ENCODE assay signal across 7 cellular contexts in the genomic region with DNA sequence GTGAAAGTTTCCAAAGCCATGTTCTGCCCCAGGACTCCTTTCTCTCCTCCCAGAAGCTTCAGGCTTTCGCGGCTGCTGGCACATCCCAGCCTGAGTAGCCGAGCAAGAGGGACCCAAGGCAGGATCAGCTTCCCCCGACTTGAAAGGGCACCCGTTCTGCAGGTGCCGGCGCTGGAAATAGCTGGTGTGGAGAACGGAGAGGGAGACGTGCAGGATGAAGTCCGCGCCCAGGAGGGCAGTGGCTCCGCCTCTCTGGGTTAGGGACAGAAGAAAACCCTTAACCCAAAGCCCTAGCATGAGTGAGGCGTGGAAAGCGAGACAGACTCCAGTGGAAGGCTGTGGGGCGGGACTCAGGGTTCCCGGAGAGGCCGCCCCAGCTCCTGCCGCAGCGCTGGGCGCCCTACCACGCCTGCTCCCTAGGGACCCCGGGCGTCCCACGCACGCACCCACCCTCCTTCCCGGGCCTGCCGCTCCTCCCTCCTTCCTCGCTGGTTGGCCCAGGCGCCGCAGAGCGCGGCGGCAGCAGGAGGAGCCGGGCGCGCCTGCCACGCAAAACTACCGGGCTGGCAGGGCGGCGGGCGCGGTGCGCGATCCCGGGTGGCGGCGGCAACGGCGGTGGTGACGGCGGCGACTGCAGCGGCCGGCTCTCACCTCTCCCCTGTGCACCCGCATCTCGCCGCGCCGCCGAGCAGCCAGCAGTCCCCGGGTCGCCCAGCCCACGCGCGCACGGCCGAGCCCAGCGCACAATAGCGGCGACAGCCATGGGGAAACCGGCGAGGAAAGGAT. TPM values are rescaled to one million over a fixed set of nuclear protein-coding genes. Genes with fewer than 3 reads are reported as not detected.
DNase-seq lines count a peak whose midpoint lies in the region; ATAC-seq and TF ChIP-seq lines count a peak whose summit lies in the region.

TSS of gene SLC1A1 (plus strand) at position 550 of the 786 bp plus-strand sequence. CDS start at position 762, 212 bp downstream.

- H3K27me3 Mint-ChIP-seq in T-helper 1 cell treated with Interleukin-12 subunit alpha and Interleukin-12 subunit beta and Interleukin-4 antibody, amounts not matched to agents 30 μg/mL and 1 μg/mL, for 36 hours (ENCODE audit: low read depth) = peaks cover 58% of the 10 kb centered on the region
- peaks cover 57% of the 10 kb centered on the region for H3K27me3 Mint-ChIP-seq in dendritic cell treated with granulocyte-macrophage colony-stimulating factor and Interleukin-4, amounts not matched to agents 40 ng/mL and 50 ng/mL, for 4 days

- peaks cover 36% of the 10 kb centered on the region for H3K27me3 ChIP-seq in HUES64 (ENCODE audit: insufficient read depth, low read length)
- H3K27me3 ChIP-seq in right lobe of liver = no peaks in the 10 kb centered on the region

- H3K27ac Mint-ChIP-seq in T-helper 1 cell treated with Interleukin-12 subunit alpha and Interleukin-12 subunit beta and Interleukin-4 antibody, amounts not matched to agents 30 μg/mL and 1 μg/mL, for 36 hours = no peak within 1 kb of the TSS
- H3K27ac Mint-ChIP-seq in dendritic cell treated with granulocyte-macrophage colony-stimulating factor and Interleukin-4, amounts not matched to agents 40 ng/mL and 50 ng/mL, for 4 days = no peak within 1 kb of the TSS

- H3K4me1 ChIP-seq in HUES64 (ENCODE audit: insufficient read depth, low read length) (peaks cover 8% of the 10 kb centered on the region), right lobe of liver (peaks cover 0 to 15% (median 3%) of the 10 kb centered on the region in 4 donors)

- peak within 1 kb of the TSS; percentile 76 for H3K4me3 Mint-ChIP-seq in T-helper 1 cell treated with Interleukin-12 subunit alpha and Interleukin-12 subunit beta and Interleukin-4 antibody, amounts not matched to agents 30 μg/mL and 1 μg/mL, for 36 hours
- peak within 1 kb of the TSS; percentile 51 for H3K4me3 Mint-ChIP-seq in dendritic cell treated with granulocyte-macrophage colony-stimulating factor and Interleukin-4, amounts not matched to agents 40 ng/mL and 50 ng/mL, for 4 days

- H3K27ac ChIP-seq in HUES64 (ENCODE audit: low read depth, low read length) (no peak within 1 kb of the TSS; the same call in 1 of the 2 replicates), right lobe of liver (peak within 1 kb of the TSS; percentile 86 to 96 (median 89))

- peak; percentile 86 to 92 (median 91) for DNase-seq in right lobe of liver
- peak; percentile 48 for DNase-seq in stimulated activated CD8-positive, alpha-beta memory T cell treated with anti-CD3 and anti-CD28 coated beads, Interleukin-4, amount 100 ng/mL, for 48 hours

- peak; percentile 76 for TF ChIP-seq POLR2A in right lobe of liver (IDR thresholded peaks at IDR 0.05)

- H3K9me3 Mint-ChIP-seq in T-helper 1 cell treated with Interleukin-12 subunit alpha and Interleukin-12 subunit beta and Interleukin-4 antibody, amounts not matched to agents 30 μg/mL and 1 μg/mL, for 36 hours = no peaks in the 10 kb centered on the region
- no peaks in the 10 kb centered on the region for H3K9me3 Mint-ChIP-seq in dendritic cell treated with granulocyte-macrophage colony-stimulating factor and Interleukin-4, amounts not matched to agents 40 ng/mL and 50 ng/mL, for 4 days

- no peaks in the 10 kb centered on the region for H3K36me3 Mint-ChIP-seq in T-helper 1 cell treated with Interleukin-12 subunit alpha and Interleukin-12 subunit beta and Interleukin-4 antibody, amounts not matched to agents 30 μg/mL and 1 μg/mL, for 36 hours (ENCODE audit: low read depth)
- no peaks in the 10 kb centered on the region for H3K36me3 Mint-ChIP-seq in dendritic cell treated with granulocyte-macrophage colony-stimulating factor and Interleukin-4, amounts not matched to agents 40 ng/mL and 50 ng/mL, for 4 days (ENCODE audit: low read depth)

- TF ChIP-seq CTCF in GM12875 (IDR thresholded peaks at IDR 0.05; ENCODE audit: borderline replicate concordance, insufficient read depth, low read depth, low read length) (no peak), right lobe of liver (IDR thresholded peaks at IDR 0.05) (no peak)

- peak within 1 kb of the TSS; percentile 98 for H3K4me3 ChIP-seq in GM12875 (ENCODE audit: low read depth, low read length)
- peak within 1 kb of the TSS; percentile 62 for H3K4me3 ChIP-seq in HUES64 (ENCODE audit: low read length)
- peak within 1 kb of the TSS; percentile 63 to 91 (median 74) for H3K4me3 ChIP-seq in right lobe of liver

- peak within 1 kb of the TSS; percentile 50 for H3K9ac ChIP-seq in HUES64 (ENCODE audit: low read depth, low read length)

- WGBS in HUES64 = under 1% methylated on average over 72 of the region's 72 CpGs
- WGBS in right lobe of liver (ENCODE audit: insufficient coverage, low coverage, low lambda C conversion rate, missing lambda C conversion rate) = 2% methylated on average over 9 of the region's 72 CpGs

- intact Hi-C loops in dendritic cell treated with granulocyte-macrophage colony-stimulating factor and Interleukin-4, amounts not matched to agents 40 ng/mL and 50 ng/mL, for 4 days (cut with micrococcal nuclease) = no loop called here
- intact Hi-C loops in right lobe of liver (cut with DNase I) = no loop called here

- ATAC-seq in GM21529 (IDR thresholded peaks at IDR 0.05; ENCODE audit: unreplicated experiment) (peak; percentile 71), right lobe of liver (peak; percentile 86 to 96 (median 90))

- H3K9me3 ChIP-seq in HUES64 (ENCODE audit: insufficient read depth, low read depth, low read length) (no peaks in the 10 kb centered on the region), right lobe of liver (no peaks in the 10 kb centered on the region)

- H3K4me1 Mint-ChIP-seq in T-helper 1 cell treated with Interleukin-12 subunit alpha and Interleukin-12 subunit beta and Interleukin-4 antibody, amounts not matched to agents 30 μg/mL and 1 μg/mL, for 36 hours (ENCODE audit: low read depth) = peaks cover 15% of the 10 kb centered on the region
- H3K4me1 Mint-ChIP-seq in dendritic cell treated with granulocyte-macrophage colony-stimulating factor and Interleukin-4, amounts not matched to agents 40 ng/mL and 50 ng/mL, for 4 days (ENCODE audit: low read depth) = peaks cover 7% of the 10 kb centered on the region

- H3K36me3 ChIP-seq in HUES64 (ENCODE audit: insufficient read depth, low read length) (no peaks in the 10 kb centered on the region), right lobe of liver (peaks cover 0 to 9% (median 0%) of the 10 kb centered on the region in 4 donors)

RNA-seq across cellular contexts. Expression of gene SLC1A1, which starts in this region (rescaled TPM):
- 2.4 TPM for polyA plus RNA-seq in HUES64 (2013, experiment 1 of 2)
- polyA plus RNA-seq in HUES64 (2013, experiment 2 of 2) = 3.7 TPM
- total RNA-seq in right lobe of liver = 10 to 100 TPM; 22.0 to 82.7 (median 38.7) TPM
